Comparison of ENCODE assay signal across 23 cellular contexts in genomic region chr6:62971976-62972658, GRCh38.
DNase-seq lines count a peak whose midpoint lies in the region; ATAC-seq and TF ChIP-seq lines count a peak whose summit lies in the region.
"Had no signal": no experiment of that assay in that cellular context is flagged by ENCODE, and none has a peak within 500 bp of the region (broad histone marks: within the 10 kb centered on the region; RNA-seq: fewer than 3 reads in every experiment).

No MANE protein-coding gene starts in this region.

- no peaks in the 10 kb centered on the region for H3K36me3 Mint-ChIP-seq in neural crest cell (ENCODE audit: low read depth)
- H3K36me3 Mint-ChIP-seq: activated naive CD4-positive, alpha-beta T cell treated with anti-CD3 and anti-CD28 coated beads, Interleukin-2, amount 50 U/mL, for 72 hours; naive thymus-derived CD4-positive, alpha-beta T cell had no signal

- intact Hi-C loops in esophagus squamous epithelium (cut with DNase I), result no loop called here

- WGBS in esophagus squamous epithelium, 2 donors, result 26 to 27% methylated on average over 1 of the region's 1 CpG

- ATAC-seq in GM19025 (IDR thresholded peaks at IDR 0.05; ENCODE audit: low read depth, unreplicated experiment) (peak; percentile 32), HG02678 (IDR thresholded peaks at IDR 0.05; ENCODE audit: unreplicated experiment) (peak; percentile 44), HG03457 (IDR thresholded peaks at IDR 0.05; ENCODE audit: unreplicated experiment) (peak; percentile 41)
- ATAC-seq: activated CD8-positive, alpha-beta T cell treated with anti-CD3 and anti-CD28 coated beads, Interleukin-2, amount 10 ng/mL, durations not matched to agents 7 days and 5 days; activated naive CD4-positive, alpha-beta T cell treated with anti-CD3 and anti-CD28 coated beads, Interleukin-2, amount 50 U/mL, for 72 hours; activated T-cell treated with anti-CD3 and anti-CD28 coated beads, Interleukin-2, amount 50 U/mL, for 4 hours; HCT116; heart right ventricle; naive thymus-derived CD4-positive, alpha-beta T cell; psoas muscle had no signal

- H3K9me3 Mint-ChIP-seq in neural crest cell, result no peaks in the 10 kb centered on the region
- H3K9me3 Mint-ChIP-seq: activated T-cell treated with anti-CD3 and anti-CD28 coated beads, Interleukin-2, amount 50 U/mL, for 4 hours had no signal

- H3K27me3 Mint-ChIP-seq in neural crest cell (ENCODE audit: low read depth), result peaks cover 7% of the 10 kb centered on the region
- H3K27me3 Mint-ChIP-seq: activated B cell treated with CpG ODN at 0.5 μM for 24 hours; naive thymus-derived CD4-positive, alpha-beta T cell had no signal

- H3K9me3 ChIP-seq in esophagus squamous epithelium, result no peaks in the 10 kb centered on the region
- H3K9me3 ChIP-seq: heart right ventricle, psoas muscle, SJCRH30, vagina had no signal

- H3K4me1 Mint-ChIP-seq in neural crest cell, result peaks cover 11% of the 10 kb centered on the region
- H3K4me1 Mint-ChIP-seq: activated B cell treated with CpG ODN at 0.5 μM for 24 hours; naive thymus-derived CD4-positive, alpha-beta T cell had no signal

- no peak overlapping the region for H3K4me3 Mint-ChIP-seq in neural crest cell
- H3K4me3 Mint-ChIP-seq: activated B cell treated with CpG ODN at 0.5 μM for 24 hours; activated CD8-positive, alpha-beta T cell treated with anti-CD3 and anti-CD28 coated beads, Interleukin-2, amount 10 ng/mL, durations not matched to agents 7 days and 5 days; activated T-cell treated with anti-CD3 and anti-CD28 coated beads, Interleukin-2, amount 50 U/mL, for 4 hours; naive thymus-derived CD4-positive, alpha-beta T cell had no signal

- TF ChIP-seq CTCF in neural crest cell (conservative IDR thresholded peaks at IDR 0.05), result no peak
- TF ChIP-seq CTCF in esophagus squamous epithelium (IDR thresholded peaks at IDR 0.05), result no peak

- DNase-seq in neural crest cell (ENCODE audit: low read depth, low spot score) (no peak), NCI-H146 (lab: John Stamatoyannopoulos, UW) (no peak), esophagus squamous epithelium (lab: John Stamatoyannopoulos, UW) (no peak), HCEC 1CT (no peak)
- DNase-seq: activated B cell treated with CpG ODN at 0.5 μM for 24 hours; activated CD8-positive, alpha-beta T cell treated with anti-CD3 and anti-CD28 coated beads, Interleukin-2, amount 10 ng/mL, durations not matched to agents 7 days and 5 days; activated T-cell treated with anti-CD3 and anti-CD28 coated beads, Interleukin-2, amount 50 U/mL, for 4 hours; AML-193; effector memory CD4-positive, alpha-beta T cell; heart right ventricle; naive thymus-derived CD4-positive, alpha-beta T cell; NCI-H1105; psoas muscle; SJCRH30; stimulated activated CD4-positive, alpha-beta T cell treated with anti-CD3 and anti-CD28 coated beads, Interleukin-4, amount 100 ng/mL, for 24 hours; substantia nigra had no signal

- peak overlapping the region; percentile 19 for H3K27ac Mint-ChIP-seq in neural crest cell (ENCODE audit: unreplicated experiment)
- H3K27ac Mint-ChIP-seq: activated B cell treated with CpG ODN at 0.5 μM for 24 hours; activated CD8-positive, alpha-beta T cell treated with anti-CD3 and anti-CD28 coated beads, Interleukin-2, amount 10 ng/mL, durations not matched to agents 7 days and 5 days; activated naive CD4-positive, alpha-beta T cell treated with anti-CD3 and anti-CD28 coated beads, Interleukin-2, amount 50 U/mL, for 72 hours; naive thymus-derived CD4-positive, alpha-beta T cell had no signal

- no peak overlapping the region for H3K4me3 ChIP-seq in esophagus squamous epithelium
- H3K4me3 ChIP-seq: heart right ventricle, psoas muscle, SJCRH30, smooth muscle cell, vagina had no signal

- no peaks in the 10 kb centered on the region for H3K36me3 ChIP-seq in esophagus squamous epithelium
- H3K36me3 ChIP-seq: heart right ventricle, SJCRH30, vagina had no signal

- TF ChIP-seq POLR2A in esophagus squamous epithelium (IDR thresholded peaks at IDR 0.05), result no peak

- no peaks in the 10 kb centered on the region for H3K27me3 ChIP-seq in esophagus squamous epithelium
- H3K27me3 ChIP-seq: heart right ventricle, SJCRH30, vagina had no signal

- H3K4me1 ChIP-seq in esophagus squamous epithelium, result no peaks in the 10 kb centered on the region
- H3K4me1 ChIP-seq: heart right ventricle, psoas muscle, SJCRH30, vagina had no signal

- no peak overlapping the region for H3K27ac ChIP-seq in esophagus squamous epithelium
- H3K27ac ChIP-seq: heart right ventricle, psoas muscle, SJCRH30, vagina had no signal
